8 cellular contexts compared by ENCODE assay signal in genomic region chr13:77330009-77330471, GRCh38. TPM values are rescaled to one million over a fixed set of nuclear protein-coding genes. Genes with fewer than 3 reads are reported as not detected.
A peak's percentile ranks its signal among the peaks of the same experiment; 100 is the strongest.
DNase-seq lines count a peak whose midpoint lies in the region; ATAC-seq, FAIRE-seq and TF ChIP-seq lines count a peak whose summit lies in the region.

No MANE protein-coding gene starts in this region.

- H3K9me3 ChIP-seq in lung (ENCODE audit: control insufficient read depth in 2 of 2, insufficient read depth in 1 of 2, low read length in 1 of 2) (no peaks in the 10 kb centered on the region), uterus (no peaks in the 10 kb centered on the region)

- H3K9me3 Mint-ChIP-seq in MCF 10A (ENCODE audit: unreplicated experiment): no peaks in the 10 kb centered on the region

- no peaks in the 10 kb centered on the region for H3K36me3 Mint-ChIP-seq in MCF 10A (ENCODE audit: insufficient read depth, unreplicated experiment)

- no TSS peak for BruUV-seq in MCF 10A (replicated peaks; lab: Mats Ljungman, UMichigan)

- DNase-seq in Kasumi-1 (lab: John Stamatoyannopoulos, UW) (peak; percentile 53 to 64), MCF 10A (ENCODE audit: unreplicated experiment) (no peak), lung (ENCODE audit: low spot score) (no peak), uterus (no peak), D721Med (ENCODE audit: insufficient read length, low spot score) (no peak)
- DNase-seq in stimulated activated CD4-positive, alpha-beta T cell treated with anti-CD3 and anti-CD28 coated beads, Interleukin-15, amount 100 ng/mL, for 24 hours: no peak

- H3K4me1 Mint-ChIP-seq in MCF 10A (ENCODE audit: insufficient read depth, unreplicated experiment): peaks cover 8% of the 10 kb centered on the region

- WGBS in lung, 2 donors: 0 to 1% methylated on average over 10 of the region's 10 CpGs

- H3K27ac ChIP-seq in lung (ENCODE audit: low read depth in 1 of 2, low read length in 1 of 2) (peak overlapping the region; percentile 90 to 93), uterus (peak overlapping the region; percentile 81 to 84)

- CTCF ChIA-PET in MCF 10A (lab: Yijun Ruan, JAX): interaction anchor here (0.6 to 1.6 kb wide), 4 partner anchors 142 to 263 kb away, joined by 3 to 12 read pairs (median 4); no protein-coding TSS in a partner anchor

- peak; percentile 37 for FAIRE-seq in G401.6 (lab: Jason Lieb, UNC)
- FAIRE-seq in D721Med (lab: Jason Lieb, UNC): no peak

- H3K27me3 ChIP-seq in lung (ENCODE audit: control insufficient read depth, insufficient read depth) (no peaks in the 10 kb centered on the region), uterus (no peaks in the 10 kb centered on the region)

- peaks cover 0 to 3% of the 10 kb centered on the region in 2 donors for H3K4me1 ChIP-seq in lung (ENCODE audit: control insufficient read depth in 2 of 2, insufficient read depth in 2 of 2, low read length in 2 of 2)
- peaks cover 4 to 5% of the 10 kb centered on the region in 2 donors for H3K4me1 ChIP-seq in uterus

- H3K27me3 Mint-ChIP-seq in MCF 10A (ENCODE audit: insufficient read depth, unreplicated experiment): peaks cover 14% of the 10 kb centered on the region

- H3K27ac Mint-ChIP-seq in MCF 10A (ENCODE audit: low read depth, unreplicated experiment): peak overlapping the region; percentile 47

- POLR2A ChIA-PET in MCF 10A (lab: Yijun Ruan, JAX): interaction anchor here (0.6 to 2.9 kb wide), 26 partner anchors 11 to 441 kb away, joined by 3 to 13 read pairs (median 4); partner anchors contain the start of genes CLN5 and FBXL3

- ATAC-seq in lung (ENCODE audit: insufficient read depth, low FRiP score) (no peak), GM21576 (IDR thresholded peaks at IDR 0.05; ENCODE audit: unreplicated experiment) (no peak)

- intact Hi-C loops in MCF 10A (cut with micrococcal nuclease): no loop called here
- intact Hi-C loops in uterus (cut with DNase I; ENCODE audit: low total_unique reads): no loop called here

- no peak for TF ChIP-seq POLR2A in uterus (IDR thresholded peaks at IDR 0.05)

- H3K4me3 Mint-ChIP-seq in MCF 10A (ENCODE audit: unreplicated experiment): peak overlapping the region; percentile 97

- TF ChIP-seq CTCF in MCF 10A (IDR thresholded peaks at IDR 0.05; ENCODE audit: unreplicated experiment) (no peak), lung (IDR thresholded peaks at IDR 0.05; ENCODE audit: control extremely low read depth, extremely low read depth) (no peak), uterus (IDR thresholded peaks at IDR 0.05) (no peak), D721Med (IDR thresholded peaks at IDR 0.05; ENCODE audit: insufficient read depth, missing control alignments) (no peak)

- no peaks in the 10 kb centered on the region for H3K36me3 ChIP-seq in lung (ENCODE audit: control insufficient read depth in 2 of 2, insufficient read depth in 2 of 2, low read length in 2 of 2)
- H3K36me3 ChIP-seq in uterus: no peaks in the 10 kb centered on the region

- H3K4me3 ChIP-seq in lung: peak overlapping the region; percentile 44
- H3K4me3 ChIP-seq in uterus: peak overlapping the region; percentile 70 to 86

RNA-seq across cellular contexts. Expression of gene MYCBP2, which starts 3.1 kb away (rescaled TPM):
- total RNA-seq in MCF 10A (2022) (43.4 and 51.8 TPM in 2 replicates), lung (100 to 1,000 TPM in 1 of 2 donors, 10 to 100 TPM in 1; 87.7 to 130 TPM), uterus (100 to 1,000 TPM in 3 of 4 donors, 10 to 100 TPM in 1; 69.7 to 133 (median 116) TPM)
- polyA plus RNA-seq in lung: 10 to 100 TPM; 23.2 to 28.1 TPM

Comparison
In these comparisons a context has a peak if more than half of its experiments do, and no peak if none do; other contexts are left out.
1. DNase-seq: peak in Kasumi-1 (2 of 2); none in MCF 10A (single experiment), lung (single experiment), uterus (0 of 2), stimulated activated CD4-positive, alpha-beta T cell treated with anti-CD3 and anti-CD28 coated beads, Interleukin-15, amount 100 ng/mL, for 24 hours (single experiment) and D721Med (single experiment).